Comparison of ENCODE assay signal across 1 cellular context in the genomic region with DNA sequence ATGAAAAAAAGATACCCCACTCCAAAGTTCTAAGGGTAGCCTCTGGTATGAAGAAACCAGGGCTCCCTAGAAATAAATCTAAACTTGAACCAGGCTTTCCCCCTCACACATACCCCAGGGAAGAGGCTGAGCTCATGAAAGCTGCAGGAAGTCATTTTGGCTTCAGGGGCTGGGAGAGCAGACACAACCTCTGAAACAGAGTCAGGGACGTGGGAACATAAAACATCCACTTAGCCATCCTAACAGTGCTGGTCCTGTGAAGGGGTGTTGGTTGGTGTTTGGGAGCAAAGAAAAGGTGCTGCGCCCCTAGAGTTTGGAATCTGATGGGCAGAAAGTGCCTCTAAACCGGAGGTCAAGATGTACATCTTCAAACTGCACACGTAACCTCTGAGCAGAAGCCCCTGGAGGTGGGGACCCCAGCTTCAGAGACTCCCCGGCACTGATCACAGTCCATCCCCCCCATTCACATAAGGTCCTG.
TF ChIP-seq lines count a peak whose summit lies in the region.

No MANE protein-coding gene starts in this region.

TF ChIP-seq in endothelial cell of umbilical vein, 7 proteins besides CTCF, POLR2A, EP300 and RAD21:
- no peak for TF ChIP-seq JUN (IDR thresholded peaks at IDR 0.05; ENCODE audit: borderline replicate concordance, insufficient read depth, insufficient read length, low read depth)
- no peak for TF ChIP-seq POLR2AphosphoS5 (IDR thresholded peaks at IDR 0.05; ENCODE audit: insufficient read depth, low read depth, low read length)
- no peak for TF ChIP-seq MYC (IDR thresholded peaks at IDR 0.05; ENCODE audit: low read depth, low read length)
- no peak for TF ChIP-seq MAX (IDR thresholded peaks at IDR 0.05; ENCODE audit: insufficient read depth, insufficient read length)
- TF ChIP-seq FOS (IDR thresholded peaks at IDR 0.05; ENCODE audit: borderline replicate concordance, insufficient read depth, low read length): no peak
- no peak for TF ChIP-seq GATA2 (IDR thresholded peaks at IDR 0.05; ENCODE audit: insufficient read depth, insufficient read length, low read depth, low read length)
- TF ChIP-seq EZH2 (IDR thresholded peaks at IDR 0.05; ENCODE audit: borderline replicate concordance, low read depth, low read length, severe bottlenecking): no peak
